Comparison of ENCODE assay signal across 12 cellular contexts in genomic region chr16:4535627-4536108, GRCh38. TPM values are rescaled to one million over a fixed set of nuclear protein-coding genes. Genes with fewer than 3 reads are reported as not detected.
A peak's percentile ranks its signal among the peaks of the same experiment; 100 is the strongest.
DNase-seq lines count a peak whose midpoint lies in the region; ATAC-seq and TF ChIP-seq lines count a peak whose summit lies in the region.
"Had no signal": no experiment of that assay in that cellular context is flagged by ENCODE, and none has a peak within 500 bp of the region (broad histone marks: within the 10 kb centered on the region; RNA-seq: fewer than 3 reads in every experiment).

No MANE protein-coding gene starts in this region.

- intact Hi-C loops in dendritic cell treated with granulocyte-macrophage colony-stimulating factor and Interleukin-4, amounts not matched to agents 40 ng/mL and 50 ng/mL, for 4 days (cut with micrococcal nuclease), result no loop called here

- peak; percentile 77 for DNase-seq in activated CD8-positive, alpha-beta memory T cell treated with anti-CD3 and anti-CD28 coated beads for 24 hours
- no peak for DNase-seq in activated CD8-positive, alpha-beta memory T cell treated with anti-CD3 and anti-CD28 coated beads, Interleukin-2, amount 50 U/mL, for 4 hours
- DNase-seq in WTC11 (ENCODE audit: low spot score), result no peak
- DNase-seq: NCI-H1105, retina, SHP77, WERI-Rb-1 had no signal

- no peak overlapping the region for H3K4me3 Mint-ChIP-seq in WTC11
- no peak overlapping the region for H3K4me3 Mint-ChIP-seq in dendritic cell treated with granulocyte-macrophage colony-stimulating factor and Interleukin-4, amounts not matched to agents 40 ng/mL and 50 ng/mL, for 4 days
- H3K4me3 Mint-ChIP-seq in stimulated activated memory B cell treated with anti-CD40 and anti-IgM and Interleukin-4, amounts not matched to agents 10 μg/mL and 1 μg/mL and 100 μg/mL, for 72 hours, result no peak overlapping the region

- POLR2A ChIA-PET in WTC11 (lab: Charles Lee), result no interaction called here

- TF ChIP-seq CTCF in WTC11 (IDR thresholded peaks at IDR 0.05), result no peak

- CTCF ChIA-PET in WTC11 (lab: Charles Lee), result interaction anchor here (0.6 to 2.1 kb wide), 6 partner anchors 10 to 147 kb away, joined by 3 to 15 read pairs (median 4); no protein-coding TSS in a partner anchor

- peak overlapping the region; percentile 66 for H3K27ac Mint-ChIP-seq in WTC11
- H3K27ac Mint-ChIP-seq in dendritic cell treated with granulocyte-macrophage colony-stimulating factor and Interleukin-4, amounts not matched to agents 40 ng/mL and 50 ng/mL, for 4 days, result peak overlapping the region; percentile 48
- peak overlapping the region; percentile 1 for H3K27ac Mint-ChIP-seq in stimulated activated memory B cell treated with anti-CD40 and anti-IgM and Interleukin-4, amounts not matched to agents 10 μg/mL and 1 μg/mL and 100 μg/mL, for 72 hours

- peaks cover 32% of the 10 kb centered on the region for H3K4me1 Mint-ChIP-seq in WTC11
- peaks cover 38% of the 10 kb centered on the region for H3K4me1 Mint-ChIP-seq in dendritic cell treated with granulocyte-macrophage colony-stimulating factor and Interleukin-4, amounts not matched to agents 40 ng/mL and 50 ng/mL, for 4 days (ENCODE audit: low read depth)
- H3K4me1 Mint-ChIP-seq in stimulated activated memory B cell treated with anti-CD40 and anti-IgM and Interleukin-4, amounts not matched to agents 10 μg/mL and 1 μg/mL and 100 μg/mL, for 72 hours, result peaks cover 35% of the 10 kb centered on the region

- H3K27me3 Mint-ChIP-seq in WTC11 (ENCODE audit: low read depth), result peaks cover 22% of the 10 kb centered on the region
- H3K27me3 Mint-ChIP-seq in dendritic cell treated with granulocyte-macrophage colony-stimulating factor and Interleukin-4, amounts not matched to agents 40 ng/mL and 50 ng/mL, for 4 days, result peaks cover 11% of the 10 kb centered on the region
- H3K27me3 Mint-ChIP-seq in stimulated activated memory B cell treated with anti-CD40 and anti-IgM and Interleukin-4, amounts not matched to agents 10 μg/mL and 1 μg/mL and 100 μg/mL, for 72 hours, result no peaks in the 10 kb centered on the region

- ATAC-seq in WTC11 (no peak), GM18867 (IDR thresholded peaks at IDR 0.05; ENCODE audit: unreplicated experiment) (no peak), GM18858 (IDR thresholded peaks at IDR 0.05; ENCODE audit: unreplicated experiment) (no peak), GM18498 (IDR thresholded peaks at IDR 0.05; ENCODE audit: unreplicated experiment) (no peak)
- ATAC-seq in stimulated activated memory B cell treated with anti-CD40 and anti-IgM and Interleukin-4, amounts not matched to agents 10 μg/mL and 1 μg/mL and 100 μg/mL, for 72 hours, result peak; percentile 22

- H3K36me3 Mint-ChIP-seq in WTC11, result peaks cover 48% of the 10 kb centered on the region
- H3K36me3 Mint-ChIP-seq in dendritic cell treated with granulocyte-macrophage colony-stimulating factor and Interleukin-4, amounts not matched to agents 40 ng/mL and 50 ng/mL, for 4 days (ENCODE audit: low read depth), result peaks cover 47% of the 10 kb centered on the region
- peaks cover 24% of the 10 kb centered on the region for H3K36me3 Mint-ChIP-seq in stimulated activated memory B cell treated with anti-CD40 and anti-IgM and Interleukin-4, amounts not matched to agents 10 μg/mL and 1 μg/mL and 100 μg/mL, for 72 hours

- peaks cover 14% of the 10 kb centered on the region for H3K9me3 Mint-ChIP-seq in WTC11
- peaks cover 11% of the 10 kb centered on the region for H3K9me3 Mint-ChIP-seq in dendritic cell treated with granulocyte-macrophage colony-stimulating factor and Interleukin-4, amounts not matched to agents 40 ng/mL and 50 ng/mL, for 4 days
- H3K9me3 Mint-ChIP-seq in stimulated activated memory B cell treated with anti-CD40 and anti-IgM and Interleukin-4, amounts not matched to agents 10 μg/mL and 1 μg/mL and 100 μg/mL, for 72 hours, result peaks cover 6% of the 10 kb centered on the region

TF ChIP-seq in WTC11, 78 proteins besides CTCF, POLR2A, EP300 and RAD21 (continues in another document):
- no peak for TF ChIP-seq STAT6 (CRISPR knock-in tag; conservative IDR thresholded peaks at IDR 0.05; ENCODE audit: low read depth)
- TF ChIP-seq ELF4 (CRISPR knock-in tag; IDR thresholded peaks at IDR 0.05; ENCODE audit: low read depth), result no peak
- no peak for TF ChIP-seq E2F5 (CRISPR knock-in tag; IDR thresholded peaks at IDR 0.05)
- TF ChIP-seq PREB (CRISPR knock-in tag; IDR thresholded peaks at IDR 0.05; ENCODE audit: borderline replicate concordance), result no peak
- no peak for TF ChIP-seq MAX (CRISPR knock-in tag; IDR thresholded peaks at IDR 0.05)
- TF ChIP-seq GTF2I (CRISPR knock-in tag; conservative IDR thresholded peaks at IDR 0.05), result no peak
- no peak for TF ChIP-seq MXD4 (CRISPR knock-in tag; IDR thresholded peaks at IDR 0.05; ENCODE audit: borderline replicate concordance)
- TF ChIP-seq ATF1 (CRISPR knock-in tag; IDR thresholded peaks at IDR 0.05), result no peak
- TF ChIP-seq ZBTB43 (CRISPR knock-in tag; IDR thresholded peaks at IDR 0.05), result no peak
- no peak for TF ChIP-seq NFE2L1 (CRISPR knock-in tag; IDR thresholded peaks at IDR 0.05)
- no peak for TF ChIP-seq HMGA2 (CRISPR knock-in tag; IDR thresholded peaks at IDR 0.05)
- TF ChIP-seq FOXP1 (CRISPR knock-in tag; IDR thresholded peaks at IDR 0.05; ENCODE audit: borderline replicate concordance), result no peak
- no peak for TF ChIP-seq ZNF263 (CRISPR knock-in tag; IDR thresholded peaks at IDR 0.05; ENCODE audit: low read depth)
- TF ChIP-seq ZNF396 (CRISPR knock-in tag; IDR thresholded peaks at IDR 0.05; ENCODE audit: borderline replicate concordance), result no peak

RNA-seq across cellular contexts. Expression of gene CDIP1, which starts 2.9 kb away (rescaled TPM):
- 68.9 to 79.2 TPM (median 78.9 TPM) in 3 replicates for total RNA-seq in WTC11 (2021)

RNA-seq across cellular contexts. Expression of gene C16orf96, which starts 20.5 kb away (rescaled TPM):
- total RNA-seq in WTC11 (2021), result 1.3 to 2.1 TPM (median 1.5 TPM) in 3 replicates

RNA-seq across cellular contexts. Expression of gene HMOX2, which starts 59.5 kb away (rescaled TPM):
- total RNA-seq in WTC11 (2021), result 29.5 to 42.6 TPM (median 31.1 TPM) in 3 replicates

Comparison
In these comparisons a context has a peak if more than half of its experiments do, and no peak if none do; other contexts are left out.
1. H3K27ac Mint-ChIP-seq: peak in every context shown above with its lines; median percentile 66 in WTC11; 48 in dendritic cell treated with granulocyte-macrophage colony-stimulating factor and Interleukin-4, amounts not matched to agents 40 ng/mL and 50 ng/mL, for 4 days; 1 in stimulated activated memory B cell treated with anti-CD40 and anti-IgM and Interleukin-4, amounts not matched to agents 10 μg/mL and 1 μg/mL and 100 μg/mL, for 72 hours.